Comparison of ENCODE assay signal across 34 cellular contexts in genomic region chr10:103731609-103732270, GRCh38.
A peak's percentile ranks its signal among the peaks of the same experiment; 100 is the strongest.
DNase-seq lines count a peak whose midpoint lies in the region; ATAC-seq, FAIRE-seq and TF ChIP-seq lines count a peak whose summit lies in the region.
"Had no signal": no experiment of that assay in that cellular context is flagged by ENCODE, and none has a peak within 500 bp of the region (broad histone marks: within the 10 kb centered on the region; RNA-seq: fewer than 3 reads in every experiment).

No MANE protein-coding gene starts in this region.

- peak overlapping the region; percentile 0 to 76 (median 47) for H3K27ac ChIP-seq in pancreas
- H3K27ac ChIP-seq: brain microvascular endothelial cell, Peyer's patch, psoas muscle, SJSA1 had no signal

- intact Hi-C loops in pancreas (cut with DNase I) (no loop called here), Right ventricle myocardium superior (cut with DNase I) (no loop called here)

- H3K9me3 ChIP-seq in pancreas = no peaks in the 10 kb centered on the region
- H3K9me3 ChIP-seq: Peyer's patch, psoas muscle, SJSA1, upper lobe of left lung had no signal

- peak overlapping the region; percentile 29; the same call in 1 of the 2 replicates for H3K27ac Mint-ChIP-seq in WTC11
- H3K27ac Mint-ChIP-seq: activated naive CD4-positive, alpha-beta T cell treated with anti-CD3 and anti-CD28 coated beads for 36 hours had no signal

- H3K36me3 Mint-ChIP-seq in WTC11 = no peaks in the 10 kb centered on the region
- H3K36me3 Mint-ChIP-seq: mesothelial cell of epicardium; stimulated activated effector memory CD8-positive, alpha-beta T cell treated with anti-CD3 and anti-CD28 coated beads, Interleukin-12 subunit alpha, Interleukin-12 subunit beta, amount 100 ng/mL, for 72 hours had no signal

- TF ChIP-seq CTCF in WTC11 (IDR thresholded peaks at IDR 0.05) (no peak), pancreas (IDR thresholded peaks at IDR 0.05) (no peak)

- no peak overlapping the region for H3K4me3 ChIP-seq in pancreas
- H3K4me3 ChIP-seq: Peyer's patch, psoas muscle, SJSA1, upper lobe of left lung had no signal

- DNase-seq in HS-5 (ENCODE audit: low read depth) = peak; percentile 6
- DNase-seq in WTC11 (ENCODE audit: low spot score) = no peak
- peak; percentile 80 for DNase-seq in foreskin melanocyte
- DNase-seq in pancreas = no peak
- DNase-seq in activated CD4-positive, alpha-beta T cell treated with anti-CD3 and anti-CD28 coated beads for 1 hour = no peak
- no peak for DNase-seq in stimulated activated CD8-positive, alpha-beta memory T cell treated with anti-CD3 and anti-CD28 coated beads, Interleukin-4, amount 100 ng/mL, for 48 hours
- no peak for DNase-seq in Right ventricle myocardium superior
- DNase-seq: activated CD4-positive, alpha-beta T cell treated with anti-CD3 and anti-CD28 coated beads, Interleukin-2, amount 50 U/mL, for 4 hours; activated CD4-positive, CD25-positive, alpha-beta regulatory T cell; activated naive CD4-positive, alpha-beta T cell treated with anti-CD3 and anti-CD28 coated beads for 36 hours; activated T-cell treated with anti-CD3 and anti-CD28 coated beads, Interleukin-2, amount 50 U/mL, for 48 hours; brain microvascular endothelial cell; cerebellar nuclear complex; dermis blood vessel endothelial cell; HCEC 1CT; hippocampal formation; IMR-90; left ventricle myocardium superior; naive thymus-derived CD4-positive, alpha-beta T cell; NCI-H1436 treated with DMSO at 0.1 percent for 48 hours; NCI-H2081 treated with DMSO at 0.1 percent for 48 hours; NCI-H226; nucleus accumbens; Peyer's patch; psoas muscle; stimulated activated CD4-positive, alpha-beta T cell treated with anti-CD3 and anti-CD28 coated beads, Interleukin-15, amount 100 ng/mL, for 24 hours; stimulated activated CD4-positive, alpha-beta T cell treated with anti-CD3 and anti-CD28 coated beads, Interleukin-4, amount 100 ng/mL, for 4 hours; T-helper 1 cell; upper lobe of left lung had no signal

- H3K4me1 ChIP-seq in pancreas = peaks cover 10 to 12% (median 11%) of the 10 kb centered on the region in 3 donors
- H3K4me1 ChIP-seq: psoas muscle had no signal

- peaks cover 42% of the 10 kb centered on the region for H3K4me1 Mint-ChIP-seq in WTC11
- H3K4me1 Mint-ChIP-seq: stimulated activated effector memory CD8-positive, alpha-beta T cell treated with anti-CD3 and anti-CD28 coated beads, Interleukin-12 subunit alpha, Interleukin-12 subunit beta, amount 100 ng/mL, for 72 hours had no signal

- H3K36me3 ChIP-seq in pancreas = no peaks in the 10 kb centered on the region
- H3K36me3 ChIP-seq: brain microvascular endothelial cell, Peyer's patch, SJSA1, upper lobe of left lung had no signal

- no peak for ATAC-seq in WTC11
- ATAC-seq in pancreas = peak in 3 of 4 donors; percentile 47 to 59 (median 49)
- no peak for ATAC-seq in HG03139 (IDR thresholded peaks at IDR 0.05; ENCODE audit: unreplicated experiment)
- ATAC-seq in Right ventricle myocardium superior (ENCODE audit: poor library complexity) = no peak
- ATAC-seq: left ventricle myocardium superior; naive thymus-derived CD4-positive, alpha-beta T cell; psoas muscle; stimulated activated effector memory CD8-positive, alpha-beta T cell treated with anti-CD3 and anti-CD28 coated beads, Interleukin-12 subunit alpha, Interleukin-12 subunit beta, amount 100 ng/mL, for 72 hours had no signal

- no peaks in the 10 kb centered on the region for H3K27me3 ChIP-seq in pancreas
- H3K27me3 ChIP-seq: brain microvascular endothelial cell, Peyer's patch, SJSA1, upper lobe of left lung had no signal

- CTCF ChIA-PET in WTC11 (lab: Charles Lee) = interaction anchor here (1.1 to 4.4 kb wide), 3 partner anchors 18 to 21 kb away, joined by 3 to 21 read pairs (median 17); no protein-coding TSS in a partner anchor

- no peaks in the 10 kb centered on the region for H3K9me3 Mint-ChIP-seq in WTC11
- H3K9me3 Mint-ChIP-seq: activated naive CD4-positive, alpha-beta T cell treated with anti-CD3 and anti-CD28 coated beads for 36 hours; mesothelial cell of epicardium; naive thymus-derived CD4-positive, alpha-beta T cell; stimulated activated effector memory CD8-positive, alpha-beta T cell treated with anti-CD3 and anti-CD28 coated beads, Interleukin-12 subunit alpha, Interleukin-12 subunit beta, amount 100 ng/mL, for 72 hours had no signal

- H3K4me3 Mint-ChIP-seq in WTC11 = no peak overlapping the region
- H3K4me3 Mint-ChIP-seq: activated naive CD4-positive, alpha-beta T cell treated with anti-CD3 and anti-CD28 coated beads for 36 hours; mesothelial cell of epicardium; naive thymus-derived CD4-positive, alpha-beta T cell; stimulated activated effector memory CD8-positive, alpha-beta T cell treated with anti-CD3 and anti-CD28 coated beads, Interleukin-12 subunit alpha, Interleukin-12 subunit beta, amount 100 ng/mL, for 72 hours had no signal

- POLR2A ChIA-PET in WTC11 (lab: Charles Lee) = no interaction called here

- no peaks in the 10 kb centered on the region for H3K27me3 Mint-ChIP-seq in WTC11 (ENCODE audit: low read depth)

- no peak for FAIRE-seq in pancreas (lab: Jason Lieb, UNC)
- FAIRE-seq: endometrium had no signal

- WGBS in pancreas, 2 donors = 22 to 30% methylated on average over 3 of the region's 3 CpGs

TF ChIP-seq in WTC11, 78 proteins besides CTCF, POLR2A, EP300 and RAD21:
- TF ChIP-seq ZMAT4 (CRISPR knock-in tag; IDR thresholded peaks at IDR 0.05) (no peak), ZNF121 (CRISPR knock-in tag; IDR thresholded peaks at IDR 0.05) (no peak), ERG (CRISPR knock-in tag; IDR thresholded peaks at IDR 0.05) (no peak), E2F4 (CRISPR knock-in tag; IDR thresholded peaks at IDR 0.05; ENCODE audit: borderline replicate concordance, low read depth) (no peak), NR3C1 (CRISPR knock-in tag; conservative IDR thresholded peaks at IDR 0.05; ENCODE audit: low read depth) (no peak), ZNF425 (CRISPR knock-in tag; conservative IDR thresholded peaks at IDR 0.05) (no peak), CBFB (CRISPR knock-in tag; IDR thresholded peaks at IDR 0.05; ENCODE audit: low read depth) (no peak), TEAD4 (CRISPR knock-in tag; IDR thresholded peaks at IDR 0.05) (no peak)

Comparison
In these comparisons a context has a peak if more than half of its experiments do, and no peak if none do; other contexts are left out.
1. DNase-seq: peak in HS-5 (single experiment) and foreskin melanocyte (single experiment); none in WTC11 (single experiment), pancreas (0 of 6), activated CD4-positive, alpha-beta T cell treated with anti-CD3 and anti-CD28 coated beads for 1 hour (single experiment), stimulated activated CD8-positive, alpha-beta memory T cell treated with anti-CD3 and anti-CD28 coated beads, Interleukin-4, amount 100 ng/mL, for 48 hours (single experiment) and Right ventricle myocardium superior (single experiment).
2. ATAC-seq: peak in pancreas (3 of 4); none in WTC11 (single experiment), HG03139 (single experiment) and Right ventricle myocardium superior (single experiment).